ENCODE assay signal across 1 cellular context in the genomic region with DNA sequence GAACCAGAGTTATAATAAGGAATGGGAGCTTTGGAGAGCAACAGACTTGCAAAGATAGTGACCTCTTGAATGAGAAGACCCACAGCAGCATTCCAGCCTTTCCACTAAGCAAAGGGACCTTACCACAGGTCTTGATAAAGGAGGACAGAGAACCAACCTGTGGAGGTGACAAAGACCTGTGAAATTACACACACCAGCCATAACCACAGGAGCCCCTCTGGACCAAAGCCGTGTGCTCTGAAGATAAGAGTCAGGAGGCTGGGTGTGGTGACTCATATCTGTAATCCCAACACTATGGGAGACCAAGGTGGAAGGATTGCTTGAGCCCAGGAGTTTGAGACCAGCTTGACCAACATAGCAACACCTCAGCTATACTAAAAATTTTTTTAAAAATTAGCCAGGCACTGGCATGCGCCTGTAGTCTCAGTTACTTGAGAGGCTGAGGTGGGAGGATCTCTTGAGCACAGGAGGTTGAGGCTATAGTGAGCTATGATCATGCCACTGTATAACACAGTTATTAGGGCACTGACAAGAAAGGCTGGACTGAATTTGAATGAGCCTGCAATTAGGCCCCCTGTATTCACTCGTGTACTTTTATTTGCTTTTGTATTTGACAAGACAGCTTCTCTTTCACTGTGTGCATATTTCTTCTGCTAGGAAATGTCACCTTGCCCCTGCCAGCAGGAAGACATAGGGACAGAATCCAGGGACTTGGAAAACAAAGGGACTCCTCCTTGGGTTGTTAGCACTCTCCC.
A peak's percentile ranks its signal among the peaks of the same experiment; 100 is the strongest.
TF ChIP-seq lines count a peak whose summit lies in the region.

No MANE protein-coding gene starts in this region.

TF ChIP-seq in HepG2, 621 proteins besides CTCF, POLR2A, EP300 and RAD21:
- TF ChIP-seq ZNF7 (CRISPR knock-in tag; IDR thresholded peaks at IDR 0.05) (no peak), FOSL2 (CRISPR knock-in tag; IDR thresholded peaks at IDR 0.05) (peak; percentile 53)
